ENCODE assay signal across 9 cellular contexts in genomic region chr16:66269631-66270332, GRCh38.
DNase-seq lines count a peak whose midpoint lies in the region; ATAC-seq, FAIRE-seq and TF ChIP-seq lines count a peak whose summit lies in the region.
"Had no signal": no experiment of that assay in that cellular context is flagged by ENCODE, and none has a peak within 500 bp of the region (broad histone marks: within the 10 kb centered on the region; RNA-seq: fewer than 3 reads in every experiment).

No MANE protein-coding gene starts in this region.

- ATAC-seq in K562 (no peak), GM21786 (IDR thresholded peaks at IDR 0.05; ENCODE audit: unreplicated experiment) (no peak)

- H3K4me1 ChIP-seq in HEK293 (ENCODE audit: control insufficient read depth, insufficient read depth, low read length): no peaks in the 10 kb centered on the region
- H3K4me1 ChIP-seq in K562 (replicated peaks in 1 of 2; ENCODE audit: control insufficient read depth in 2 of 2, insufficient read depth in 2 of 2, low read length in 2 of 2): peaks cover 0 to 7% of the 10 kb centered on the region in 2 experiments; a peak in 2 of 5 replicates
- peaks cover 0 to 29% (median 19%) of the 10 kb centered on the region in 5 donors for H3K4me1 ChIP-seq in subcutaneous abdominal adipose tissue (ENCODE audit: control insufficient read depth in 5 of 5, insufficient read depth in 5 of 5, low read length in 5 of 5)

- H3K4me3 ChIP-seq in HEK293 (ENCODE audit: low read depth, low read length) (no peak overlapping the region), K562 (no peak overlapping the region), subcutaneous abdominal adipose tissue (ENCODE audit: low read depth in 1 of 5, low read length in 5 of 5) (peak overlapping the region in 3 of 5 donors; percentile 27 to 57 (median 38))

- intact Hi-C loops in K562 (cut with micrococcal nuclease): no loop called here

- no peaks in the 10 kb centered on the region for H3K36me3 ChIP-seq in HEK293 (ENCODE audit: control insufficient read depth in 2 of 2, insufficient read depth in 1 of 2, low read length in 2 of 2)
- H3K36me3 ChIP-seq in K562 (ENCODE audit: control insufficient read depth, insufficient read depth, low read length): no peaks in the 10 kb centered on the region
- H3K36me3 ChIP-seq in subcutaneous abdominal adipose tissue (ENCODE audit: control insufficient read depth in 5 of 5, insufficient read depth in 5 of 5, low read length in 5 of 5): no peaks in the 10 kb centered on the region

- DNase-seq in K562 (ENCODE audit: extremely low read depth in 1 of 4, low spot score in 3 of 4): no peak
- peak; percentile 71 for DNase-seq in left kidney (ENCODE audit: low read depth, low spot score)
- no peak for DNase-seq in NCI-H2196 treated with DMSO at 0.1 percent for 48 hours (lab: John Stamatoyannopoulos, UW; ENCODE audit: unreplicated experiment)
- DNase-seq in NCI-H128 (lab: John Stamatoyannopoulos, UW; ENCODE audit: unreplicated experiment): no peak
- DNase-seq in DMS79 (lab: John Stamatoyannopoulos, UW): no peak

- no peak for TF ChIP-seq CTCF in HEK293 (tag by site-specific recombination; IDR thresholded peaks at IDR 0.05)
- no peak for TF ChIP-seq CTCF in K562 (IDR thresholded peaks at IDR 0.05 in 2 of 3, conservative IDR thresholded peaks at IDR 0.05 in 1 of 3; ENCODE audit: insufficient read depth in 2 of 3, low read depth in 1 of 3, low read length in 3 of 3)

- POLR2A ChIA-PET in HEK293 (lab: Yijun Ruan, JAX): no interaction called here
- POLR2A ChIA-PET in K562 (lab: Yijun Ruan, JAX): interaction anchor here (0.6 to 0.7 kb wide), 2 partner anchors 15 to 135 kb away, joined by 3 to 4 read pairs; no protein-coding TSS in a partner anchor

- no TSS peak for BruUV-seq in K562 (replicated peaks; lab: Mats Ljungman, UMichigan)

- FAIRE-seq in K562 (lab: Jason Lieb, UNC): no peak
- FAIRE-seq: islet of Langerhans had no signal

- H3K27ac ChIP-seq in HEK293 (ENCODE audit: extremely low read depth, low read depth, low read length) (peak overlapping the region; percentile 31; the same call in 1 of the 2 replicates), K562 (ENCODE audit: extremely low read depth, low read depth, low read length) (no peak overlapping the region), subcutaneous abdominal adipose tissue (ENCODE audit: low read depth, low read length) (no peak overlapping the region)

- H3K9me3 ChIP-seq in HEK293 (ENCODE audit: control insufficient read depth, insufficient read depth, low read depth, low read length): no peaks in the 10 kb centered on the region
- H3K9me3 ChIP-seq in K562 (replicated peaks; ENCODE audit: control insufficient read depth, insufficient read depth, low read depth, low read length): no peaks in the 10 kb centered on the region
- no peaks in the 10 kb centered on the region for H3K9me3 ChIP-seq in subcutaneous abdominal adipose tissue (ENCODE audit: control insufficient read depth in 5 of 5, low read length in 5 of 5)

- no peaks in the 10 kb centered on the region for H3K79me2 ChIP-seq in K562 (ENCODE audit: control insufficient read depth, insufficient read depth, low read length)

- H4K20me1 ChIP-seq in K562 (replicated peaks; ENCODE audit: control insufficient read depth, insufficient read depth, low read length): no peaks in the 10 kb centered on the region

- TF ChIP-seq RAD21 in K562 (CRISPR knock-in tag; conservative IDR thresholded peaks at IDR 0.05 in 1 of 2, IDR thresholded peaks at IDR 0.05 in 1 of 2): no peak

- H3K27me3 ChIP-seq in K562 (ENCODE audit: control insufficient read depth in 2 of 2, insufficient read depth in 2 of 2, low read length in 2 of 2): peaks cover 0 to 19% of the 10 kb centered on the region in 2 experiments; a peak in 3 of 5 replicates
- peaks cover 7 to 22% (median 11%) of the 10 kb centered on the region in 5 donors for H3K27me3 ChIP-seq in subcutaneous abdominal adipose tissue (ENCODE audit: control insufficient read depth in 5 of 5, insufficient read depth in 4 of 5, low read length in 5 of 5)

- no peaks in the 10 kb centered on the region for H3K9me1 ChIP-seq in K562 (ENCODE audit: control insufficient read depth, insufficient read depth, low read length)

- peak overlapping the region in 1 of 2 experiments; percentile 78; a peak in 1 of 4 replicates for H3K9ac ChIP-seq in K562 (ENCODE audit: insufficient read depth in 1 of 2, low read depth in 2 of 2, low read length in 2 of 2)
- no peak overlapping the region for H3K9ac ChIP-seq in subcutaneous abdominal adipose tissue (ENCODE audit: low read length in 5 of 5)

- in situ Hi-C loops in K562 (cut with MboI): no loop called here

- 3% methylated on average over 10 of the region's 14 CpGs for WGBS in K562 (ENCODE audit: insufficient coverage, low coverage, missing lambda C conversion rate)

- no peak overlapping the region for H3K4me2 ChIP-seq in K562 (ENCODE audit: insufficient read depth, low read length)

- CTCF ChIA-PET in HEK293 (lab: Yijun Ruan, JAX): interaction anchor here (0.7 to 1.7 kb wide), 5 partner anchors 8 to 421 kb away, joined by 3 to 7 read pairs (median 3); no protein-coding TSS in a partner anchor
- CTCF ChIA-PET in K562 (lab: Yijun Ruan, JAX; ENCODE audit: low intra/inter-chr PET ratio): no interaction called here

- no peak for TF ChIP-seq EP300 in K562 (IDR thresholded peaks at IDR 0.05; ENCODE audit: low read length)

- H2AFZ ChIP-seq in K562 (ENCODE audit: low read depth, low read length): peak overlapping the region; percentile 72; the same call in 1 of the 2 replicates

- no peak for TF ChIP-seq POLR2A in K562 (conservative IDR thresholded peaks at IDR 0.05)

TF ChIP-seq in HEK293, 187 proteins besides CTCF, POLR2A, EP300 and RAD21:
- TF ChIP-seq ZNF707 (tag by site-specific recombination; IDR thresholded peaks at IDR 0.05) (no peak), ZNF341 (tag by site-specific recombination; IDR thresholded peaks at IDR 0.05; ENCODE audit: low read depth) (0 out of 2 replicates have a peak, but pooled peaks have one; percentile 15), PRDM1 (tag by site-specific recombination; IDR thresholded peaks at IDR 0.05) (peak; percentile 90), ZNF366 (tag by site-specific recombination; conservative IDR thresholded peaks at IDR 0.05) (peak; percentile 82), ZNF398 (tag by site-specific recombination; IDR thresholded peaks at IDR 0.05) (peak; percentile 58), FEZF1 (tag by site-specific recombination; IDR thresholded peaks at IDR 0.05) (no peak), MEIS1 (CRISPR knock-in tag; IDR thresholded peaks at IDR 0.05; ENCODE audit: borderline replicate concordance) (no peak), ZNF530 (tag by site-specific recombination; IDR thresholded peaks at IDR 0.05; ENCODE audit: low read depth) (no peak), ZNF302 (tag by site-specific recombination; IDR thresholded peaks at IDR 0.05; ENCODE audit: low read depth) (no peak), ZIC2 (tag by site-specific recombination; IDR thresholded peaks at IDR 0.05) (no peak)
TF ChIP-seq in HEK293: peak in this region for 4.

TF ChIP-seq in K562, 482 proteins besides CTCF, POLR2A, EP300 and RAD21:
- no peak for TF ChIP-seq RCOR1 (IDR thresholded peaks at IDR 0.05; ENCODE audit: borderline replicate concordance in 1 of 2, low read depth in 2 of 2, low read length in 2 of 2)
- no peak for TF ChIP-seq ZBTB33 (CRISPR knock-in tag; IDR thresholded peaks at IDR 0.05)
- no peak for TF ChIP-seq SIN3B (IDR thresholded peaks at IDR 0.05; ENCODE audit: low read depth)
- TF ChIP-seq ZNF512 (tag; IDR thresholded peaks at IDR 0.05): peak; percentile 97
TF ChIP-seq in K562: peak in this region for 1.

Comparison
In these comparisons a context has a peak if more than half of its experiments do, and no peak if none do; other contexts are left out.
1. H3K4me3 ChIP-seq: peak in subcutaneous abdominal adipose tissue (3 of 5); none in HEK293 (single experiment) and K562 (single experiment).
2. Of the 44 proteins assayed by ChIP-seq in both K562 and HEK293: peak only in K562: none; only in HEK293: ZNF398; in both: none; in neither: 43.